ENCODE assay signal across 1 cellular context in the genomic region with DNA sequence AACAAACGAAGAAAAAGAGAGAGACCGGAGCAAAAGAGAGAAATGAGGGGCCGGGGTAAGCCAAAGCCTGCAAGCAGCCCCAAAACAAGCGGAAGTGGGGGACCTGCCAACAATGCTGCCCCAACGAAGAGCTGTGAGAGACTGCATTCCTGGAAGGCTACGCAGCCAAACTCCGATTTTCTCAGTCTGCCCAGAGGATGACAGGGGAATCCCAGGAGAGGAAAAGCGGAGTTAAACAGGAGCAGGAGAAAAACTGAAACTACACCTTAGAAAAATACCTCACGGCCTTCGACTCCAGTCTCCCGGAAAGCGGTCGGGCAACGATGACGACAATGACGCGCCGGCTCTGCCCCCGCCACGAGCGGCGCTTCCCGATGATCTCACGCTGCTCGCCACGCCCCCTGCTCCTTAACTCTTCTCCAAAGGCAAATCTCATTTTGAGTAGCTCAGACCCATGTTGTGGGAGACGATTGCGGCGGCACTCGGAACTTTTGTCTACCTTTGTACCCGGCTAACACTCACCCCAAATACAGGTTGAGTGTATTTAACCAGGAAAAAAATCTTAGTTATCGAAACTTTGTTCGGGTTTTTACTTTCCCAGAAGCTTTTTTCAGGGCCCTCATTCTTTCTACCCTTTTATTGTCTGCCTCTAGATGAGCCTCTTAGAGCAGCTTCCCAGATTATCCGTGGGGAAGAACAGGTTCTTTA.
TF ChIP-seq lines count a peak whose summit lies in the region.

A gene with protein sequence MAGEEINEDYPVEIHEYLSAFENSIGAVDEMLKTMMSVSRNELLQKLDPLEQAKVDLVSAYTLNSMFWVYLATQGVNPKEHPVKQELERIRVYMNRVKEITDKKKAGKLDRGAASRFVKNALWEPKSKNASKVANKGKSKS (minus strand): TSS at position 325 of the 708 bp plus-strand sequence. CDS start 15,694 bp downstream, outside the sequence.

TF ChIP-seq in HEK293, 187 proteins besides CTCF, POLR2A, EP300 and RAD21 (continued from another document):
- TF ChIP-seq, protein P1, sequence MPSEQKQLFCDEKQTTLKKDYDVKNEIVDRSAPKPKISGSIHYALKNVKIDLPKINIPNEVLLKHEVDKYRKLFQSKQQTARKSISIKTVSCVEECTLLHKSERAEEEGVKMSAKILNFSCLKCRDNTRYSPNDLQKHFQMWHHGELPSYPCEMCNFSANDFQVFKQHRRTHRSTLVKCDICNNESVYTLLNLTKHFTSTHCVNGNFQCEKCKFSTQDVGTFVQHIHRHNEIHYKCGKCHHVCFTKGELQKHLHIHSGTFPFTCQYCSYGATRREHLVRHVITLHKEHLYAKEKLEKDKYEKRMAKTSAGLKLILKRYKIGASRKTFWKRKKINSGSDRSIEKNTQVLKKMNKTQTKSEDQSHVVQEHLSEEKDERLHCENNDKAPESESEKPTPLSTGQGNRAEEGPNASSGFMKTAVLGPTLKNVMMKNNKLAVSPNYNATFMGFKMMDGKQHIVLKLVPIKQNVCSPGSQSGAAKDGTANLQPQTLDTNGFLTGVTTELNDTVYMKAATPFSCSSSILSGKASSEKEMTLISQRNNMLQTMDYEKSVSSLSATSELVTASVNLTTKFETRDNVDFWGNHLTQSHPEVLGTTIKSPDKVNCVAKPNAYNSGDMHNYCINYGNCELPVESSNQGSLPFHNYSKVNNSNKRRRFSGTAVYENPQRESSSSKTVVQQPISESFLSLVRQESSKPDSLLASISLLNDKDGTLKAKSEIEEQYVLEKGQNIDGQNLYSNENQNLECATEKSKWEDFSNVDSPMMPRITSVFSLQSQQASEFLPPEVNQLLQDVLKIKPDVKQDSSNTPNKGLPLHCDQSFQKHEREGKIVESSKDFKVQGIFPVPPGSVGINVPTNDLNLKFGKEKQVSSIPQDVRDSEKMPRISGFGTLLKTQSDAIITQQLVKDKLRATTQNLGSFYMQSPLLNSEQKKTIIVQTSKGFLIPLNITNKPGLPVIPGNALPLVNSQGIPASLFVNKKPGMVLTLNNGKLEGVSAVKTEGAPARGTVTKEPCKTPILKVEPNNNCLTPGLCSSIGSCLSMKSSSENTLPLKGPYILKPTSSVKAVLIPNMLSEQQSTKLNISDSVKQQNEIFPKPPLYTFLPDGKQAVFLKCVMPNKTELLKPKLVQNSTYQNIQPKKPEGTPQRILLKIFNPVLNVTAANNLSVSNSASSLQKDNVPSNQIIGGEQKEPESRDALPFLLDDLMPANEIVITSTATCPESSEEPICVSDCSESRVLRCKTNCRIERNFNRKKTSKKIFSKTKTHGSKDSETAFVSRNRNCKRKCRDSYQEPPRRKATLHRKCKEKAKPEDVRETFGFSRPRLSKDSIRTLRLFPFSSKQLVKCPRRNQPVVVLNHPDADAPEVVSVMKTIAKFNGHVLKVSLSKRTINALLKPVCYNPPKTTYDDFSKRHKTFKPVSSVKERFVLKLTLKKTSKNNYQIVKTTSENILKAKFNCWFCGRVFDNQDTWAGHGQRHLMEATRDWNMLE (tag by site-specific recombination; conservative IDR thresholded peaks at IDR 0.05; ENCODE audit: low read depth): peak; percentile 62; the same call in 1 of the 2 replicates
- TF ChIP-seq ZNF184 (tag by site-specific recombination; IDR thresholded peaks at IDR 0.05): no peak
- TF ChIP-seq, protein P2, sequence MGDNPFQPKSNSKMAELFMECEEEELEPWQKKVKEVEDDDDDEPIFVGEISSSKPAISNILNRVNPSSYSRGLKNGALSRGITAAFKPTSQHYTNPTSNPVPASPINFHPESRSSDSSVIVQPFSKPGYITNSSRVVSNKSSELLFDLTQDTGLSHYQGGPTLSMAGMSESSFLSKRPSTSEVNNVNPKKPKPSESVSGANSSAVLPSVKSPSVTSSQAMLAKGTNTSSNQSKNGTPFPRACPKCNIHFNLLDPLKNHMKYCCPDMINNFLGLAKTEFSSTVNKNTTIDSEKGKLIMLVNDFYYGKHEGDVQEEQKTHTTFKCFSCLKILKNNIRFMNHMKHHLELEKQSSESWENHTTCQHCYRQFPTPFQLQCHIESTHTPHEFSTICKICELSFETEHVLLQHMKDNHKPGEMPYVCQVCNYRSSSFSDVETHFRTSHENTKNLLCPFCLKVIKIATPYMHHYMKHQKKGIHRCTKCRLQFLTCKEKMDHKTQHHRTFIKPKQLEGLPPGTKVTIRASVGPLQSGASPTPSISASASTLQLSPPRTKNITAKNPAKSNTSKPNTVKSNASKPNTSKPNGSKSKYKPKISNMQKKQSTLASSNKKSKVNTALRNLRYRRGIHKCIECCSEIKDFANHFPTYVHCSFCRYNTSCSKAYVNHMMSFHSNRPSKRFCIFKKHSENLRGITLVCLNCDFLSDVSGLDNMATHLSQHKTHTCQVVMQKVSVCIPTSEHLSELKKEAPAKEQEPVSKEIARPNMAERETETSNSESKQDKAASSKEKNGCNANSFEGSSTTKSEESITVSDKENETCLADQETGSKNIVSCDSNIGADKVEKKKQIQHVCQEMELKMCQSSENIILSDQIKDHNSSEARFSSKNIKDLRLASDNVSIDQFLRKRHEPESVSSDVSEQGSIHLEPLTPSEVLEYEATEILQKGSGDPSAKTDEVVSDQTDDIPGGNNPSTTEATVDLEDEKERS (tag by site-specific recombination; IDR thresholded peaks at IDR 0.05): no peak
- no peak for TF ChIP-seq ZNF16 (tag by site-specific recombination; IDR thresholded peaks at IDR 0.05; ENCODE audit: low read depth)
- TF ChIP-seq SP7 (tag by site-specific recombination; IDR thresholded peaks at IDR 0.05): peak; percentile 50; the same call in 1 of the 2 replicates
- TF ChIP-seq, protein P3, sequence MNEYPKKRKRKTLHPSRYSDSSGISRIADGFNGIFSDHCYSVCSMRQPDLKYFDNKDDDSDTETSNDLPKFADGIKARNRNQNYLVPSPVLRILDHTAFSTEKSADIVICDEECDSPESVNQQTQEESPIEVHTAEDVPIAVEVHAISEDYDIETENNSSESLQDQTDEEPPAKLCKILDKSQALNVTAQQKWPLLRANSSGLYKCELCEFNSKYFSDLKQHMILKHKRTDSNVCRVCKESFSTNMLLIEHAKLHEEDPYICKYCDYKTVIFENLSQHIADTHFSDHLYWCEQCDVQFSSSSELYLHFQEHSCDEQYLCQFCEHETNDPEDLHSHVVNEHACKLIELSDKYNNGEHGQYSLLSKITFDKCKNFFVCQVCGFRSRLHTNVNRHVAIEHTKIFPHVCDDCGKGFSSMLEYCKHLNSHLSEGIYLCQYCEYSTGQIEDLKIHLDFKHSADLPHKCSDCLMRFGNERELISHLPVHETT (tag by site-specific recombination; IDR thresholded peaks at IDR 0.05): peak; percentile 36; the same call in 1 of the 2 replicates
- peak; percentile 29; the same call in 1 of the 2 replicates for TF ChIP-seq ZNF394 (tag by site-specific recombination; IDR thresholded peaks at IDR 0.05; ENCODE audit: borderline replicate concordance)
- peak; percentile 86 for TF ChIP-seq KLF9 (tag by site-specific recombination; IDR thresholded peaks at IDR 0.05; ENCODE audit: low read depth)
- TF ChIP-seq ZNF600 (tag by site-specific recombination; IDR thresholded peaks at IDR 0.05): 0 out of 2 replicates have a peak, but pooled peaks have one; percentile 27
- TF ChIP-seq, protein P4, sequence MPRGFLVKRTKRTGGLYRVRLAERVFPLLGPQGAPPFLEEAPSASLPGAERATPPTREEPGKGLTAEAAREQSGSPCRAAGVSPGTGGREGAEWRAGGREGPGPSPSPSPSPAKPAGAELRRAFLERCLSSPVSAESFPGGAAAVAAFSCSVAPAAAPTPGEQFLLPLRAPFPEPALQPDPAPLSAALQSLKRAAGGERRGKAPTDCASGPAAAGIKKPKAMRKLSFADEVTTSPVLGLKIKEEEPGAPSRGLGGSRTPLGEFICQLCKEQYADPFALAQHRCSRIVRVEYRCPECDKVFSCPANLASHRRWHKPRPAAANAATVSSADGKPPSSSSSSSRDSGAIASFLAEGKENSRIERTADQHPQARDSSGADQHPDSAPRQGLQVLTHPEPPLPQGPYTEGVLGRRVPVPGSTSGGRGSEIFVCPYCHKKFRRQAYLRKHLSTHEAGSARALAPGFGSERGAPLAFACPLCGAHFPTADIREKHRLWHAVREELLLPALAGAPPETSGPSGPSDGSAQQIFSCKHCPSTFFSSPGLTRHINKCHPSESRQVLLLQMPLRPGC (tag by site-specific recombination; IDR thresholded peaks at IDR 0.05): no peak
- TF ChIP-seq ZBTB17 (tag by site-specific recombination; IDR thresholded peaks at IDR 0.05): peak; percentile 96
